8 cellular contexts compared by ENCODE assay signal in the genomic region with DNA sequence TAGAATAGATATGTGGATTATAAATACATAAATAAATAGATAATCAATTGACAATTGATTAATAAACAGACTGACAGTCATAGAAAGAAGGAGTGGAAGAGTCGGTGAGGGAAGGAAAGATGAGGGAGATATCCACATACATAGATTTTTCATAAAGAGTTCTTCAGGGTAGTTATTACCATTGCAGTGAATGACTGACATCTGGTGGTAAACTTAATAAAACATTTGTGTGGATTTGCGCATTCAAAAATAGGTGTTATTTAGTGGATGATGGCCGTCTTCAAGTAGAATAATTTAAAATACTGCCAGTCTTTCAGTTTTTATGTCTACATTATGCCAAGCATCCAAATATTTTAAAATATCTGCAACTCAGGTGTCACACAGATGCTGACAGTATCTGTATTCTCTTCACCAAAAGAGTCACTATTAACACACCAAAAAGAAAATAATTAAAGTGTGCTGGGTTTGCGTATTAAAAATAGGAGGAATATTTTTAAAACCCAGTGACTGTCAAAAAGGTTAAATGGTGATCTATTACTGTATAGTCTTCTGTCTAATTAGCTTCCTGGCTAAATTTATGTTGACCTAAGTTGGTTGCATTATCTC.
DNase-seq lines count a peak whose midpoint lies in the region; ATAC-seq and TF ChIP-seq lines count a peak whose summit lies in the region.

No MANE protein-coding gene starts in this region.

- TF ChIP-seq CTCF in A673 (conservative IDR thresholded peaks at IDR 0.05; ENCODE audit: low read depth, low read length), result peak; percentile 63
- TF ChIP-seq CTCF in GM13976 (IDR thresholded peaks at IDR 0.05; ENCODE audit: borderline replicate concordance, control extremely low read depth, extremely low read depth, insufficient read depth, missing control alignments), result peak; percentile 31
- TF ChIP-seq CTCF in nephron progenitor cell (IDR thresholded peaks at IDR 0.05), result peak; percentile 14

- H3K27ac Mint-ChIP-seq in nephron progenitor cell, result no peak overlapping the region
- H3K27ac Mint-ChIP-seq in stimulated activated naive B cell treated with anti-CD40 and anti-IgM and Interleukin-4, amounts not matched to agents 10 μg/mL and 1 μg/mL and 100 μg/mL, for 72 hours, result no peak overlapping the region

- POLR2A ChIA-PET in A673 (lab: Charles Lee; ENCODE audit: low non-redundant PET), result no interaction called here

- peaks cover 5% of the 10 kb centered on the region for H3K4me1 ChIP-seq in A673 (ENCODE audit: insufficient read depth, low read length, poor library complexity, severe bottlenecking)

- CTCF ChIA-PET in A673 (lab: Charles Lee), result no interaction called here

- H3K36me3 ChIP-seq in A673 (ENCODE audit: insufficient read depth, low read length, poor library complexity, severe bottlenecking), result no peaks in the 10 kb centered on the region

- in situ Hi-C loops in GM13976 (cut with MboI; ENCODE audit: low sequenced_read_pairs, unreplicated experiment), result loop anchor here (25.0 kb wide), 1 partner anchor 454 kb away; no protein-coding TSS in a partner anchor

- no peak for ATAC-seq in GM18909 (IDR thresholded peaks at IDR 0.05; ENCODE audit: poor library complexity, unreplicated experiment)
- no peak for ATAC-seq in HG02938 (IDR thresholded peaks at IDR 0.05; ENCODE audit: unreplicated experiment)
- ATAC-seq in stimulated activated naive B cell treated with anti-CD40 and anti-IgM and Interleukin-4, amounts not matched to agents 10 μg/mL and 1 μg/mL and 100 μg/mL, for 72 hours (replicated peaks), result no peak

- intact Hi-C loops in A673 (cut with micrococcal nuclease; ENCODE audit: unreplicated experiment), result loop anchor here (1.0 to 10.0 kb wide), 5 partner anchors 96 to 506 kb away; no protein-coding TSS in a partner anchor

- H3K4me3 ChIP-seq in A673 (ENCODE audit: low read depth, low read length, poor library complexity, severe bottlenecking), result no peak overlapping the region

- peak; percentile 77 for DNase-seq in A673 (ENCODE audit: low spot score)
- DNase-seq in GM13976 (ENCODE audit: low spot score), result peak; percentile 41
- DNase-seq in NCI-H345 (lab: John Stamatoyannopoulos, UW), result peak; percentile 50
- peak; percentile 58 for DNase-seq in cerebellar cortex (ENCODE audit: low spot score)
- no peak for DNase-seq in nephron progenitor cell
- no peak for DNase-seq in stimulated activated naive B cell treated with anti-CD40 and anti-IgM and Interleukin-4, amounts not matched to agents 10 μg/mL and 1 μg/mL and 100 μg/mL, for 72 hours

- no peaks in the 10 kb centered on the region for H3K27me3 Mint-ChIP-seq in nephron progenitor cell (ENCODE audit: low read depth, poor library complexity)
- H3K27me3 Mint-ChIP-seq in stimulated activated naive B cell treated with anti-CD40 and anti-IgM and Interleukin-4, amounts not matched to agents 10 μg/mL and 1 μg/mL and 100 μg/mL, for 72 hours, result peaks cover 0 to 4% of the 10 kb centered on the region in 2 donors

- H3K4me1 Mint-ChIP-seq in nephron progenitor cell, result no peaks in the 10 kb centered on the region
- no peaks in the 10 kb centered on the region for H3K4me1 Mint-ChIP-seq in stimulated activated naive B cell treated with anti-CD40 and anti-IgM and Interleukin-4, amounts not matched to agents 10 μg/mL and 1 μg/mL and 100 μg/mL, for 72 hours

- H3K9me3 ChIP-seq in A673 (ENCODE audit: low read depth, low read length, poor library complexity, severe bottlenecking), result no peaks in the 10 kb centered on the region

- H3K27ac ChIP-seq in A673 (ENCODE audit: low read depth, low read length, poor library complexity, severe bottlenecking), result no peak overlapping the region

- no peak overlapping the region for H3K4me3 Mint-ChIP-seq in nephron progenitor cell
- no peak overlapping the region for H3K4me3 Mint-ChIP-seq in stimulated activated naive B cell treated with anti-CD40 and anti-IgM and Interleukin-4, amounts not matched to agents 10 μg/mL and 1 μg/mL and 100 μg/mL, for 72 hours

- no TSS peak for BruUV-seq in A673 (replicated peaks; lab: Mats Ljungman, UMichigan)

- H3K36me3 Mint-ChIP-seq in nephron progenitor cell (ENCODE audit: low read depth), result no peaks in the 10 kb centered on the region
- H3K36me3 Mint-ChIP-seq in stimulated activated naive B cell treated with anti-CD40 and anti-IgM and Interleukin-4, amounts not matched to agents 10 μg/mL and 1 μg/mL and 100 μg/mL, for 72 hours, result no peaks in the 10 kb centered on the region

- peaks cover 8% of the 10 kb centered on the region for H3K9me3 Mint-ChIP-seq in nephron progenitor cell
- H3K9me3 Mint-ChIP-seq in stimulated activated naive B cell treated with anti-CD40 and anti-IgM and Interleukin-4, amounts not matched to agents 10 μg/mL and 1 μg/mL and 100 μg/mL, for 72 hours, result no peaks in the 10 kb centered on the region

- no peaks in the 10 kb centered on the region for H3K27me3 ChIP-seq in A673 (replicated peaks; ENCODE audit: insufficient read depth, low read depth, low read length, poor library complexity)

Comparison
In these comparisons a context has a peak if more than half of its experiments do, and no peak if none do; other contexts are left out.
1. DNase-seq: peak in A673 (single experiment), GM13976 (single experiment), NCI-H345 (single experiment) and cerebellar cortex (single experiment); none in nephron progenitor cell (single experiment) and stimulated activated naive B cell treated with anti-CD40 and anti-IgM and Interleukin-4, amounts not matched to agents 10 μg/mL and 1 μg/mL and 100 μg/mL, for 72 hours (single experiment).
2. Peak in every context shown above with its lines, with median percentiles within 50 percentile points of each other: CTCF ChIP-seq.